In the genomic region with DNA sequence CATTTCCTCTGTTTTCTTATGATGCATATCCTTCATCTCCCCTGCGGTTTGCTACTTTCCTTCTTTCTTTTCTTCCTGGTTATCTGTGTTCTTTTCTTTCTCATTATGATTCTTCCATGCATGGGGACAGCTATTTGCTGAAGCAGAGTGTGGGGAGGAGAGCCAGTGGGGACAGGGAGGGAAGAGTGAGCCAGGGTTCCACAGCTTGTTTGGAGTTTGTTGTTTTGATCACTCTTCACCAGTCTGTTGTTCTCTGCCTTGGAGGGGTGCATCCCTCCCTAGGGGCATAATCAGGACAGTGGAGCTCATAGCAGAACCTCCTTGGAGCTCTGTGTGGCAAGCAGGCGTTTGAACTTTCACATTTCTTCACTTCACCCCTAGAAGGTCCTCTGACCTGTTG, we compare ENCODE assay signal across 1 cellular context.
TF ChIP-seq lines count a peak whose summit lies in the region.

No MANE protein-coding gene starts in this region.

TF ChIP-seq in WTC11, 78 proteins besides CTCF, POLR2A, EP300 and RAD21 (continued from another document):
- TF ChIP-seq MLX (CRISPR knock-in tag; IDR thresholded peaks at IDR 0.05) (no peak), JAZF1 (CRISPR knock-in tag; IDR thresholded peaks at IDR 0.05) (no peak)
